Comparison of ENCODE assay signal across 2 cellular contexts in genomic region chr1:232352366-232352765, GRCh38.
TF ChIP-seq lines count a peak whose summit lies in the region.

No MANE protein-coding gene starts in this region.

TF ChIP-seq in K562, 482 proteins besides CTCF, POLR2A, EP300 and RAD21:
- TF ChIP-seq THAP7 (CRISPR knock-in tag; IDR thresholded peaks at IDR 0.05) (no peak), CBFA2T2 (conservative IDR thresholded peaks at IDR 0.05) (peak; percentile 16; the same call in 1 of the 2 replicates), CBFA2T3 (IDR thresholded peaks at IDR 0.05) (peak; percentile 18; the same call in 1 of the 2 replicates)

TF ChIP-seq in H1, 55 proteins besides CTCF, POLR2A, EP300 and RAD21:
- TF ChIP-seq E2F6 (IDR thresholded peaks at IDR 0.05) (0 out of 2 replicates have a peak, but pooled peaks have one; percentile 29), TAF1 (IDR thresholded peaks at IDR 0.05; ENCODE audit: low read depth, low read length) (no peak), ASH2L (IDR thresholded peaks at IDR 0.05; ENCODE audit: low read length) (no peak)
